In the genomic region with DNA sequence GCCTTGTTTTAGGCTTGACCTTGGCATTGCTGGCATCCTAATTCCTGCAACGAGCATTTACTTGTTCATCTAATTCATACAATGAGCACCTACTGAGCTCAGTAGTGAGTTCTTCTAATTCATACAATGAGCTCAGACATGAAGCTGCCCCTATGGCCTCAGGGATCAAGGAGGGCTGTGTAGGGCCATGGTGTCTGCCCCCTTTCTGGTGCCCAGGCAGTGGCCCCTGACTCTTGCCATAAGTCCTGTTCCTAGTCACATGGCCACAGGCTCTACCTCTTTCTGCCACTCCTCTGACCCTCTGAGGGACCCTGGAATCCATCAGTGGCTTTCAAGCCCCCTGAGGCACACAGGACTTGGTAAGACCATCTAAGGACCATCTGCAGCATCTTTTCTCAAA, we compare ENCODE assay signal across 19 cellular contexts.
DNase-seq lines count a peak whose midpoint lies in the region; ATAC-seq and TF ChIP-seq lines count a peak whose summit lies in the region.
"Had no signal": no experiment of that assay in that cellular context is flagged by ENCODE, and none has a peak within 500 bp of the region (broad histone marks: within the 10 kb centered on the region; RNA-seq: fewer than 3 reads in every experiment).

No MANE protein-coding gene starts in this region.

- no peak overlapping the region for H4K91ac ChIP-seq in neuronal stem cell (ENCODE audit: low read depth, low read length, poor library complexity)

- no TSS peak for BruUV-seq in OCI-LY7 (replicated peaks; lab: Mats Ljungman, UMichigan)

- DNase-seq in activated CD8-positive, alpha-beta memory T cell treated with anti-CD3 and anti-CD28 coated beads, Interleukin-2, amount 50 U/mL, for 48 hours = peak; percentile 30
- no peak for DNase-seq in activated CD8-positive, alpha-beta memory T cell treated with anti-CD3 and anti-CD28 coated beads, Interleukin-2, amount 10 ng/mL, durations not matched to agents 7 days and 5 days
- DNase-seq in esophagus muscularis mucosa (ENCODE audit: extremely low spot score) = no peak
- no peak for DNase-seq in neuronal stem cell (ENCODE audit: low spot score)
- DNase-seq in uterus = peak in 1 of 2 donors; percentile 12
- no peak for DNase-seq in OCI-LY7 (ENCODE audit: low spot score)
- DNase-seq in NCI-H446 (lab: John Stamatoyannopoulos, UW) = no peak
- DNase-seq in NCI-H1105 (lab: John Stamatoyannopoulos, UW) = no peak
- DNase-seq: Calu3; CD4-positive, alpha-beta memory T cell; DMS53; Karpas-422; MG63; NCI-H1092; NCI-H1694; NCI-H226; NCI-H69; NK-92 treated with Interleukin-12 subunit alpha and Interleukin-12 subunit beta, amount 100 ng/mL, for 24 hours; RPMI8226 had no signal

- H3K27me3 ChIP-seq in esophagus muscularis mucosa (no peaks in the 10 kb centered on the region), neuronal stem cell (ENCODE audit: control insufficient read depth in 3 of 3, insufficient read depth in 3 of 3, low read depth in 1 of 3, low read length in 3 of 3) (no peaks in the 10 kb centered on the region), uterus (no peaks in the 10 kb centered on the region)
- H3K27me3 ChIP-seq: MG63 had no signal

- H2BK12ac ChIP-seq in neuronal stem cell (ENCODE audit: low read length) = no peak overlapping the region

- no peak overlapping the region for H2BK120ac ChIP-seq in neuronal stem cell (ENCODE audit: low read depth, low read length)

- CTCF ChIA-PET in activated CD8-positive, alpha-beta memory T cell treated with anti-CD3 and anti-CD28 coated beads, Interleukin-2, amount 10 ng/mL, durations not matched to agents 7 days and 5 days (lab: Charles Lee) = no interaction called here
- CTCF ChIA-PET in OCI-LY7 (lab: Charles Lee; ENCODE audit: unreplicated experiment) = no interaction called here

- no peaks in the 10 kb centered on the region for H3K36me3 ChIP-seq in esophagus muscularis mucosa
- no peaks in the 10 kb centered on the region for H3K36me3 ChIP-seq in neuronal stem cell (replicated peaks in 1 of 2; ENCODE audit: control insufficient read depth in 2 of 2, insufficient read depth in 2 of 2, low read length in 2 of 2)
- no peaks in the 10 kb centered on the region for H3K36me3 ChIP-seq in uterus
- H3K36me3 ChIP-seq in OCI-LY7 (ENCODE audit: insufficient read depth, low read length) = no peaks in the 10 kb centered on the region; the same call in 1 of the 2 replicates
- H3K36me3 ChIP-seq: MG63 had no signal

- H2BK5ac ChIP-seq in neuronal stem cell (ENCODE audit: low read length) = no peak overlapping the region

- 87% methylated on average over 1 of the region's 1 CpG for WGBS in esophagus muscularis mucosa
- WGBS in neuronal stem cell (ENCODE audit: extremely low coverage in 2 of 2, insufficient read length in 2 of 2, insufficient replicate concordance in 1 of 2), 2 donors = no CpG with 5 or more reads among the region's 1 CpG

- H3K4me2 ChIP-seq in neuronal stem cell (ENCODE audit: insufficient read depth, low read length, poor library complexity, severe bottlenecking) = no peak overlapping the region
- H3K4me2 ChIP-seq in OCI-LY7 (ENCODE audit: low read length) = no peak overlapping the region

- H3K27ac ChIP-seq in esophagus muscularis mucosa (replicated peaks in 1 of 4) (peak overlapping the region; percentile 44 to 57 (median 50)), neuronal stem cell (replicated peaks; ENCODE audit: low read length) (no peak overlapping the region), uterus (peak overlapping the region; percentile 40 to 70), OCI-LY7 (ENCODE audit: low read depth, low read length, poor library complexity, severe bottlenecking) (no peak overlapping the region)

- TF ChIP-seq CTCF in esophagus muscularis mucosa (IDR thresholded peaks at IDR 0.05) (no peak), uterus (IDR thresholded peaks at IDR 0.05) (no peak), OCI-LY7 (conservative IDR thresholded peaks at IDR 0.05; ENCODE audit: low read length) (no peak)

- no peak for TF ChIP-seq EP300 in esophagus muscularis mucosa (IDR thresholded peaks at IDR 0.05)

- H3K4me3 ChIP-seq in esophagus muscularis mucosa = no peak overlapping the region
- no peak overlapping the region for H3K4me3 ChIP-seq in neuronal stem cell (ENCODE audit: low read length in 2 of 2)
- no peak overlapping the region for H3K4me3 ChIP-seq in uterus
- no peak overlapping the region for H3K4me3 ChIP-seq in OCI-LY7 (ENCODE audit: low read depth, low read length, poor library complexity, severe bottlenecking)
- H3K4me3 ChIP-seq: MG63 had no signal

- no peak overlapping the region for H3K18ac ChIP-seq in neuronal stem cell (ENCODE audit: low read length)

- no peak overlapping the region for H3K27ac Mint-ChIP-seq in activated CD8-positive, alpha-beta memory T cell treated with anti-CD3 and anti-CD28 coated beads, Interleukin-2, amount 10 ng/mL, durations not matched to agents 7 days and 5 days
- H3K27ac Mint-ChIP-seq: CD4-positive, alpha-beta memory T cell had no signal

- H3K14ac ChIP-seq in neuronal stem cell (ENCODE audit: low read length) = no peak overlapping the region

- no peak overlapping the region for H3K4me3 Mint-ChIP-seq in activated CD8-positive, alpha-beta memory T cell treated with anti-CD3 and anti-CD28 coated beads, Interleukin-2, amount 10 ng/mL, durations not matched to agents 7 days and 5 days
- H3K4me3 Mint-ChIP-seq: CD4-positive, alpha-beta memory T cell had no signal

- no peaks in the 10 kb centered on the region for H3K27me3 Mint-ChIP-seq in activated CD8-positive, alpha-beta memory T cell treated with anti-CD3 and anti-CD28 coated beads, Interleukin-2, amount 10 ng/mL, durations not matched to agents 7 days and 5 days
- H3K27me3 Mint-ChIP-seq: CD4-positive, alpha-beta memory T cell had no signal

- H3K9me3 Mint-ChIP-seq in activated CD8-positive, alpha-beta memory T cell treated with anti-CD3 and anti-CD28 coated beads, Interleukin-2, amount 10 ng/mL, durations not matched to agents 7 days and 5 days (ENCODE audit: low read depth) = peaks cover 11% of the 10 kb centered on the region

- no peaks in the 10 kb centered on the region for H3K4me1 Mint-ChIP-seq in activated CD8-positive, alpha-beta memory T cell treated with anti-CD3 and anti-CD28 coated beads, Interleukin-2, amount 10 ng/mL, durations not matched to agents 7 days and 5 days
- H3K4me1 Mint-ChIP-seq: CD4-positive, alpha-beta memory T cell had no signal

- H3K4ac ChIP-seq in neuronal stem cell (ENCODE audit: low read length) = no peak overlapping the region

- H4K20me1 ChIP-seq in OCI-LY7 (ENCODE audit: insufficient read depth, low read length) = no peaks in the 10 kb centered on the region

- H3K4me1 ChIP-seq in esophagus muscularis mucosa = peaks cover 16 to 42% (median 29%) of the 10 kb centered on the region in 4 donors
- peaks cover 0 to 2% of the 10 kb centered on the region in 2 donors for H3K4me1 ChIP-seq in neuronal stem cell (ENCODE audit: control insufficient read depth in 2 of 2, insufficient read depth in 1 of 2, low read depth in 1 of 2, low read length in 2 of 2)
- H3K4me1 ChIP-seq in uterus = peaks cover 1 to 3% of the 10 kb centered on the region in 2 donors
- no peaks in the 10 kb centered on the region for H3K4me1 ChIP-seq in OCI-LY7 (ENCODE audit: insufficient read depth, low read length, poor library complexity, severe bottlenecking)

- H2BK15ac ChIP-seq in neuronal stem cell (ENCODE audit: low read length) = peak overlapping the region; percentile 87

- H2AFZ ChIP-seq in neuronal stem cell (ENCODE audit: low read length) (no peak overlapping the region), OCI-LY7 (ENCODE audit: low read length) (no peak overlapping the region)

- intact Hi-C loops in esophagus muscularis mucosa (cut with DNase I) = no loop called here
- intact Hi-C loops in uterus (cut with DNase I; ENCODE audit: low total_unique reads) = no loop called here
- intact Hi-C loops in OCI-LY7 (cut with micrococcal nuclease; ENCODE audit: unreplicated experiment) = no loop called here

- H3K36me3 Mint-ChIP-seq in activated CD8-positive, alpha-beta memory T cell treated with anti-CD3 and anti-CD28 coated beads, Interleukin-2, amount 10 ng/mL, durations not matched to agents 7 days and 5 days = peaks cover 2% of the 10 kb centered on the region

- no peak overlapping the region for H3K9ac ChIP-seq in neuronal stem cell (ENCODE audit: low read depth, low read length, poor library complexity)

- no peak overlapping the region for H2AK5ac ChIP-seq in neuronal stem cell (ENCODE audit: low read depth, low read length)

- H4K8ac ChIP-seq in neuronal stem cell (ENCODE audit: low read depth, low read length) = no peak overlapping the region

- ATAC-seq in activated CD8-positive, alpha-beta memory T cell treated with anti-CD3 and anti-CD28 coated beads, Interleukin-2, amount 10 ng/mL, durations not matched to agents 7 days and 5 days = no peak

- POLR2A ChIA-PET in OCI-LY7 (lab: Charles Lee) = interaction anchor here (1.0 kb wide), 1 partner anchor 14 kb away, joined by 4 read pairs; no protein-coding TSS in a partner anchor

- no peaks in the 10 kb centered on the region for H3K9me2 ChIP-seq in OCI-LY7 (ENCODE audit: insufficient read depth, low read length)

- no peaks in the 10 kb centered on the region for H3K79me2 ChIP-seq in OCI-LY7 (ENCODE audit: insufficient read depth, low read depth, low read length)

- TF ChIP-seq POLR2A in esophagus muscularis mucosa (IDR thresholded peaks at IDR 0.05; ENCODE audit: low read depth) = no peak
- no peak for TF ChIP-seq POLR2A in uterus (IDR thresholded peaks at IDR 0.05)

- no peaks in the 10 kb centered on the region for H3K79me1 ChIP-seq in neuronal stem cell (ENCODE audit: low read depth, low read length)

- H3K9me3 ChIP-seq in esophagus muscularis mucosa (peaks cover 0 to 19% (median 9%) of the 10 kb centered on the region in 4 donors), neuronal stem cell (replicated peaks in 1 of 2; ENCODE audit: control insufficient read depth in 2 of 2, insufficient read depth in 1 of 2, low read depth in 1 of 2, low read length in 2 of 2) (peaks cover 13 to 29% of the 10 kb centered on the region in 2 donors), uterus (no peaks in the 10 kb centered on the region), OCI-LY7 (ENCODE audit: low read length) (peaks cover 8% of the 10 kb centered on the region; the same call in 1 of the 2 replicates)

- no peak overlapping the region for H3K23ac ChIP-seq in neuronal stem cell (ENCODE audit: low read depth, low read length, poor library complexity)

Comparison
In these comparisons a context has a peak if more than half of its experiments do, and no peak if none do; other contexts are left out.
1. H3K27ac ChIP-seq: peak in esophagus muscularis mucosa (4 of 4) and uterus (2 of 2); none in neuronal stem cell (single experiment) and OCI-LY7 (single experiment).